Comparison of ENCODE assay signal across 3 cellular contexts in the genomic region with DNA sequence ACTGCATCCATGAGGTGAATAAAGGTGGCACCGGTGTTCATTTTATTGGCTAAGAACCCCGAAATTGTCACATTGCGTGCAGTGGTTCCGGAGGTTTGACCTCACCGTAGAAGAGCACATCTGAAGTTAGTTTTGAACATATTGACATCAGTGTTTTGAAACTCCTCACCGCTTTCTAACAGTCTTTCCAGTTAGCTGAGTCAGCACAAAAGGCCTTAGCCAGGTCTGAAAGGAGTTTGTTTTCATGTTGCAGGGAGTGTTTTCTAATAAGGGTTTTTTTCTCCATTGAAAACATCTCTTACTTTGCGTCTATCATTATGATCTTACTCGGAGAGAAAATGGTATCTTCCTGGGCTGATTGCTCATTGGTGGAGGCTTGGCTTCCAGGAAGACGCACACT.
TF ChIP-seq lines count a peak whose summit lies in the region.

No MANE protein-coding gene starts in this region.

TF ChIP-seq in A549, 52 proteins besides CTCF, POLR2A, EP300 and RAD21:
- TF ChIP-seq CEBPB (IDR thresholded peaks at IDR 0.05): no peak
- peak; percentile 96 for TF ChIP-seq MAFK (IDR thresholded peaks at IDR 0.05; ENCODE audit: partially characterized antibody)
- no peak for TF ChIP-seq HOXB13 (CRISPR knock-in tag; IDR thresholded peaks at IDR 0.05; ENCODE audit: low read depth)

TF ChIP-seq in GM23338, 12 proteins besides CTCF, POLR2A, EP300 and RAD21 (continues in another document):
- TF ChIP-seq, protein P1, sequence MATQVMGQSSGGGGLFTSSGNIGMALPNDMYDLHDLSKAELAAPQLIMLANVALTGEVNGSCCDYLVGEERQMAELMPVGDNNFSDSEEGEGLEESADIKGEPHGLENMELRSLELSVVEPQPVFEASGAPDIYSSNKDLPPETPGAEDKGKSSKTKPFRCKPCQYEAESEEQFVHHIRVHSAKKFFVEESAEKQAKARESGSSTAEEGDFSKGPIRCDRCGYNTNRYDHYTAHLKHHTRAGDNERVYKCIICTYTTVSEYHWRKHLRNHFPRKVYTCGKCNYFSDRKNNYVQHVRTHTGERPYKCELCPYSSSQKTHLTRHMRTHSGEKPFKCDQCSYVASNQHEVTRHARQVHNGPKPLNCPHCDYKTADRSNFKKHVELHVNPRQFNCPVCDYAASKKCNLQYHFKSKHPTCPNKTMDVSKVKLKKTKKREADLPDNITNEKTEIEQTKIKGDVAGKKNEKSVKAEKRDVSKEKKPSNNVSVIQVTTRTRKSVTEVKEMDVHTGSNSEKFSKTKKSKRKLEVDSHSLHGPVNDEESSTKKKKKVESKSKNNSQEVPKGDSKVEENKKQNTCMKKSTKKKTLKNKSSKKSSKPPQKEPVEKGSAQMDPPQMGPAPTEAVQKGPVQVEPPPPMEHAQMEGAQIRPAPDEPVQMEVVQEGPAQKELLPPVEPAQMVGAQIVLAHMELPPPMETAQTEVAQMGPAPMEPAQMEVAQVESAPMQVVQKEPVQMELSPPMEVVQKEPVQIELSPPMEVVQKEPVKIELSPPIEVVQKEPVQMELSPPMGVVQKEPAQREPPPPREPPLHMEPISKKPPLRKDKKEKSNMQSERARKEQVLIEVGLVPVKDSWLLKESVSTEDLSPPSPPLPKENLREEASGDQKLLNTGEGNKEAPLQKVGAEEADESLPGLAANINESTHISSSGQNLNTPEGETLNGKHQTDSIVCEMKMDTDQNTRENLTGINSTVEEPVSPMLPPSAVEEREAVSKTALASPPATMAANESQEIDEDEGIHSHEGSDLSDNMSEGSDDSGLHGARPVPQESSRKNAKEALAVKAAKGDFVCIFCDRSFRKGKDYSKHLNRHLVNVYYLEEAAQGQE (IDR thresholded peaks at IDR 0.05; ENCODE audit: unreplicated experiment): no peak
- TF ChIP-seq NANOG (IDR thresholded peaks at IDR 0.05; ENCODE audit: borderline replicate concordance) (no peak), EZH2 (IDR thresholded peaks at IDR 0.05; ENCODE audit: low read depth, unreplicated experiment) (no peak), ZNF331 (CRISPR knock-in tag; IDR thresholded peaks at IDR 0.05; ENCODE audit: low read depth) (no peak), ZNF114 (CRISPR knock-in tag; IDR thresholded peaks at IDR 0.05) (no peak), CREB1 (CRISPR knock-in tag; IDR thresholded peaks at IDR 0.05; ENCODE audit: low read depth) (no peak), STAT1 (IDR thresholded peaks at IDR 0.05; ENCODE audit: unreplicated experiment) (no peak)
- TF ChIP-seq, protein P2, sequence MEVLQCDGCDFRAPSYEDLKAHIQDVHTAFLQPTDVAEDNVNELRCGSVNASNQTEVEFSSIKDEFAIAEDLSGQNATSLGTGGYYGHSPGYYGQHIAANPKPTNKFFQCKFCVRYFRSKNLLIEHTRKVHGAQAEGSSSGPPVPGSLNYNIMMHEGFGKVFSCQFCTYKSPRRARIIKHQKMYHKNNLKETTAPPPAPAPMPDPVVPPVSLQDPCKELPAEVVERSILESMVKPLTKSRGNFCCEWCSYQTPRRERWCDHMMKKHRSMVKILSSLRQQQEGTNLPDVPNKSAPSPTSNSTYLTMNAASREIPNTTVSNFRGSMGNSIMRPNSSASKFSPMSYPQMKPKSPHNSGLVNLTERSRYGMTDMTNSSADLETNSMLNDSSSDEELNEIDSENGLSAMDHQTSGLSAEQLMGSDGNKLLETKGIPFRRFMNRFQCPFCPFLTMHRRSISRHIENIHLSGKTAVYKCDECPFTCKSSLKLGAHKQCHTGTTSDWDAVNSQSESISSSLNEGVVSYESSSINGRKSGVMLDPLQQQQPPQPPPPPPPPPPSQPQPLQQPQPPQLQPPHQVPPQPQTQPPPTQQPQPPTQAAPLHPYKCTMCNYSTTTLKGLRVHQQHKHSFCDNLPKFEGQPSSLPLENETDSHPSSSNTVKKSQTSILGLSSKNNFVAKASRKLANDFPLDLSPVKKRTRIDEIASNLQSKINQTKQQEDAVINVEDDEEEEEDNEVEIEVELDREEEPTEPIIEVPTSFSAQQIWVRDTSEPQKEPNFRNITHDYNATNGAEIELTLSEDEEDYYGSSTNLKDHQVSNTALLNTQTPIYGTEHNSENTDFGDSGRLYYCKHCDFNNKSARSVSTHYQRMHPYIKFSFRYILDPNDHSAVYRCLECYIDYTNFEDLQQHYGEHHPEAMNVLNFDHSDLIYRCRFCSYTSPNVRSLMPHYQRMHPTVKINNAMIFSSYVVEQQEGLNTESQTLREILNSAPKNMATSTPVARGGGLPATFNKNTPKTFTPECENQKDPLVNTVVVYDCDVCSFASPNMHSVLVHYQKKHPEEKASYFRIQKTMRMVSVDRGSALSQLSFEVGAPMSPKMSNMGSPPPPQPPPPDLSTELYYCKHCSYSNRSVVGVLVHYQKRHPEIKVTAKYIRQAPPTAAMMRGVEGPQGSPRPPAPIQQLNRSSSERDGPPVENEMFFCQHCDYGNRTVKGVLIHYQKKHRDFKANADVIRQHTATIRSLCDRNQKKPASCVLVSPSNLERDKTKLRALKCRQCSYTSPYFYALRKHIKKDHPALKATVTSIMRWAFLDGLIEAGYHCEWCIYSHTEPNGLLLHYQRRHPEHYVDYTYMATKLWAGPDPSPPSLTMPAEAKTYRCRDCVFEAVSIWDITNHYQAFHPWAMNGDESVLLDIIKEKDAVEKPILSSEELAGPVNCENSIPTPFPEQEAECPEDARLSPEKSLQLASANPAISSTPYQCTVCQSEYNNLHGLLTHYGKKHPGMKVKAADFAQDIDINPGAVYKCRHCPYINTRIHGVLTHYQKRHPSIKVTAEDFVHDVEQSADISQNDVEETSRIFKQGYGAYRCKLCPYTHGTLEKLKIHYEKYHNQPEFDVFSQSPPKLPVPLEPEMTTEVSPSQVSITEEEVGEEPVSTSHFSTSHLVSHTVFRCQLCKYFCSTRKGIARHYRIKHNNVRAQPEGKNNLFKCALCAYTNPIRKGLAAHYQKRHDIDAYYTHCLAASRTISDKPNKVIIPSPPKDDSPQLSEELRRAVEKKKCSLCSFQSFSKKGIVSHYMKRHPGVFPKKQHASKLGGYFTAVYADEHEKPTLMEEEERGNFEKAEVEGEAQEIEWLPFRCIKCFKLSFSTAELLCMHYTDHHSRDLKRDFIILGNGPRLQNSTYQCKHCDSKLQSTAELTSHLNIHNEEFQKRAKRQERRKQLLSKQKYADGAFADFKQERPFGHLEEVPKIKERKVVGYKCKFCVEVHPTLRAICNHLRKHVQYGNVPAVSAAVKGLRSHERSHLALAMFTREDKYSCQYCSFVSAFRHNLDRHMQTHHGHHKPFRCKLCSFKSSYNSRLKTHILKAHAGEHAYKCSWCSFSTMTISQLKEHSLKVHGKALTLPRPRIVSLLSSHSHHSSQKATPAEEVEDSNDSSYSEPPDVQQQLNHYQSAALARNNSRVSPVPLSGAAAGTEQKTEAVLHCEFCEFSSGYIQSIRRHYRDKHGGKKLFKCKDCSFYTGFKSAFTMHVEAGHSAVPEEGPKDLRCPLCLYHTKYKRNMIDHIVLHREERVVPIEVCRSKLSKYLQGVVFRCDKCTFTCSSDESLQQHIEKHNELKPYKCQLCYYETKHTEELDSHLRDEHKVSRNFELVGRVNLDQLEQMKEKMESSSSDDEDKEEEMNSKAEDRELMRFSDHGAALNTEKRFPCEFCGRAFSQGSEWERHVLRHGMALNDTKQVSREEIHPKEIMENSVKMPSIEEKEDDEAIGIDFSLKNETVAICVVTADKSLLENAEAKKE (CRISPR knock-in tag; IDR thresholded peaks at IDR 0.05): no peak
- TF ChIP-seq, protein P3, sequence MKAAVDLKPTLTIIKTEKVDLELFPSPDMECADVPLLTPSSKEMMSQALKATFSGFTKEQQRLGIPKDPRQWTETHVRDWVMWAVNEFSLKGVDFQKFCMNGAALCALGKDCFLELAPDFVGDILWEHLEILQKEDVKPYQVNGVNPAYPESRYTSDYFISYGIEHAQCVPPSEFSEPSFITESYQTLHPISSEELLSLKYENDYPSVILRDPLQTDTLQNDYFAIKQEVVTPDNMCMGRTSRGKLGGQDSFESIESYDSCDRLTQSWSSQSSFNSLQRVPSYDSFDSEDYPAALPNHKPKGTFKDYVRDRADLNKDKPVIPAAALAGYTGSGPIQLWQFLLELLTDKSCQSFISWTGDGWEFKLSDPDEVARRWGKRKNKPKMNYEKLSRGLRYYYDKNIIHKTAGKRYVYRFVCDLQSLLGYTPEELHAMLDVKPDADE (IDR thresholded peaks at IDR 0.05): no peak

TF ChIP-seq in H1, 55 proteins besides CTCF, POLR2A, EP300 and RAD21:
- TF ChIP-seq MAFK (IDR thresholded peaks at IDR 0.05; ENCODE audit: low read depth, low read length): peak; percentile 97
- TF ChIP-seq BCL11A (IDR thresholded peaks at IDR 0.05; ENCODE audit: low read depth in 2 of 2, low read length in 2 of 2): no peak
TF ChIP-seq in H1: peak in this region for 1.
